8 cellular contexts compared by ENCODE assay signal in the genomic region with DNA sequence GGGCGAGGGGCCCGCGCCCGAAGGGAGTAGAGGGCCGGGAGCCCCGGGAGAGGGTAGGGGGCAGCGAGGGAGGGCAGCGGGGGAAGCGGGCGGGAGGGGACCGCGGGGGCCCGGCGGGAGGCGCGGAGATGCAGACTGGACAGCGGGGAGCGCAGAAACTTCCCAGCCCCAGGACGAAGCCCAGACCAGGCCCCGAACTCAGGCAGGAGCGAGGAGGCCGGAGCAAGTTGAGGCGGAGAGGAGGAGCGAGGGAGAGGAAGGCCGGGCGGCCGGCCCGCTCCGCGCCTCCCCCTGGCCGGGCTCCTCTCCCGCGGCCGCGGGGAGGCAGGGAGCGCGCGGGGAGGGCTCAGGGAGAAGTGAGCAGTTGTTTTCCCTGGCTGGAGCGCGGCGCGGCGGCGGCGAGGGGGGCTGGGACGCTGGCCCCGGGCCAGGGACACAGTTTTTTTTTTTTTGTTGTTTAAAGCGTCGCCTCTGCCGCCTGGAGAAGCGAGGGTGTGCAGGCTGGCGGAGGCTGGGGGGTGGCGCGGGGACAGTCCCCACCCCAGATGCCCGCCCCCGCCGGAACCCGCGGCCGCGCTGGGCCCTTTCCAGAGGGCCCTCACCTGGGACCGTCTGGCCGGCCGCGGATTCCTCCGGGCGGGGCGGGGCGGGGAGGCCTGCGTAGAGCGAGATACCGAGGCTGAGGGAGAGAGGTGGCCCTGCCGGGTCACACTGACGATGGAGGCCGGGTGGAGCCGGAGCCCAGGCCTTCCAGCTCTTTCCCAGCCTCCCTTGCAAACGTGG. TPM values are rescaled to one million over a fixed set of nuclear protein-coding genes. Genes with fewer than 3 reads are reported as not detected.
DNase-seq lines count a peak whose midpoint lies in the region; ATAC-seq and TF ChIP-seq lines count a peak whose summit lies in the region.

A gene (minus strand): TSS at position 358 of the 783 bp plus-strand sequence. CDS start 400 bp downstream, outside the sequence.

- H3K36me3 ChIP-seq in HAP-1 (replicated peaks) (no peaks in the 10 kb centered on the region), Panc1 (ENCODE audit: control insufficient read depth, insufficient read depth, low read length) (no peaks in the 10 kb centered on the region), left ventricle myocardium inferior (peaks cover 8% of the 10 kb centered on the region), ovary (no peaks in the 10 kb centered on the region)

- in situ Hi-C loops in HAP-1 (cut with MboI; ENCODE audit: low sequenced_read_pairs) (no loop called here), Panc1 (cut with HindIII; ENCODE audit: low pct_unique_long_range_greater_than_20kb, low sequenced_read_pairs) (no loop called here)

- no peak for TF ChIP-seq EP300 in ovary (IDR thresholded peaks at IDR 0.05)

- DNase-seq in C1 segment of cervical spinal cord (lab: John Stamatoyannopoulos, UW) (peak in 13 of 14 donors; percentile 38 to 88 (median 76)), HAP-1 (ENCODE audit: low spot score in 2 of 2) (peak; percentile 42 to 81), Panc1 (ENCODE audit: low read depth, low spot score) (no peak), astrocyte of the hippocampus (ENCODE audit: low read depth, low spot score) (peak; percentile 96), left ventricle myocardium inferior (peak; percentile 87), ovary (peak; percentile 85 to 90 (median 88))

- POLR2A ChIA-PET in Panc1 (lab: Charles Lee): no interaction called here

- H3K4me3 ChIP-seq in HAP-1: peak within 1 kb of the TSS; percentile 42
- H3K4me3 ChIP-seq in Panc1 (ENCODE audit: low read depth in 2 of 2, low read length in 2 of 2): peak within 1 kb of the TSS; percentile 50 to 60
- H3K4me3 ChIP-seq in left ventricle myocardium inferior: peak within 1 kb of the TSS; percentile 79
- peak within 1 kb of the TSS; percentile 55 for H3K4me3 ChIP-seq in ovary

- H3K27me3 ChIP-seq in HAP-1 (ENCODE audit: low read depth) (no peaks in the 10 kb centered on the region), Panc1 (ENCODE audit: control insufficient read depth, insufficient read depth, low read length) (no peaks in the 10 kb centered on the region), left ventricle myocardium inferior (ENCODE audit: low read depth) (no peaks in the 10 kb centered on the region), ovary (no peaks in the 10 kb centered on the region)

- H3K27ac ChIP-seq in Panc1 (ENCODE audit: low read length) (peak within 1 kb of the TSS; percentile 90), left ventricle myocardium inferior (replicated peaks) (peak within 1 kb of the TSS; percentile 99), ovary (peak within 1 kb of the TSS; percentile 95 to 100)

- H3K4me1 ChIP-seq in HAP-1: peaks cover 17% of the 10 kb centered on the region
- peaks cover 69% of the 10 kb centered on the region for H3K4me1 ChIP-seq in Panc1 (ENCODE audit: control insufficient read depth, insufficient read depth, low read length)
- H3K4me1 ChIP-seq in left ventricle myocardium inferior: peaks cover 77% of the 10 kb centered on the region
- H3K4me1 ChIP-seq in ovary (ENCODE audit: insufficient read depth): peaks cover 32% of the 10 kb centered on the region

- ATAC-seq in Panc1 (peak; percentile 47), GM18907 (IDR thresholded peaks at IDR 0.05; ENCODE audit: unreplicated experiment) (no peak), GM21786 (IDR thresholded peaks at IDR 0.05; ENCODE audit: unreplicated experiment) (no peak)

- peak; percentile 26 for TF ChIP-seq POLR2A in ovary (IDR thresholded peaks at IDR 0.05)

- TF ChIP-seq CTCF in Panc1 (IDR thresholded peaks at IDR 0.05) (no peak), left ventricle myocardium inferior (IDR thresholded peaks at IDR 0.05; ENCODE audit: borderline replicate concordance) (peak; percentile 16), ovary (IDR thresholded peaks at IDR 0.05) (no peak)

- CTCF ChIA-PET in Panc1 (lab: Charles Lee): interaction anchor here (0.8 to 3.1 kb wide), 2 partner anchors 12 to 17 kb away, joined by 3 to 15 read pairs; a partner anchor contains a TSS

- H3K9me3 ChIP-seq in HAP-1: no peaks in the 10 kb centered on the region
- no peaks in the 10 kb centered on the region for H3K9me3 ChIP-seq in Panc1 (ENCODE audit: control insufficient read depth, insufficient read depth, low read depth, low read length)
- no peaks in the 10 kb centered on the region for H3K9me3 ChIP-seq in left ventricle myocardium inferior (replicated peaks)
- H3K9me3 ChIP-seq in ovary: no peaks in the 10 kb centered on the region

- WGBS in ovary, 3 donors: 0 to 1% (median 0%) methylated on average over 50 to 77 of the region's 77 CpGs

- intact Hi-C loops in Panc1 (cut with micrococcal nuclease; ENCODE audit: unreplicated experiment) (loop anchor here (10.0 kb wide), 1 partner anchor 297 kb away; a partner anchor contains a TSS), left ventricle myocardium inferior (cut with micrococcal nuclease) (no loop called here), ovary (cut with DNase I) (no loop called here)

- no TSS peak for BruUV-seq in Panc1 (replicated peaks; lab: Mats Ljungman, UMichigan)

RNA-seq across cellular contexts. Expression of the gene that starts here (rescaled TPM):
- total RNA-seq in Panc1 (2021; ENCODE audit: unreplicated experiment) (133 TPM), left ventricle myocardium inferior (80.3 TPM), ovary (100 to 1,000 TPM; 143 to 292 (median 198) TPM)
- 275 TPM for polyA plus RNA-seq in Panc1 (2012; ENCODE audit: insufficient read length)
- 100 to 1,000 TPM in 1 of 2 donors, 10 to 100 TPM in 1; 35.9 to 130 TPM for polyA plus RNA-seq in ovary
